Comparison of ENCODE assay signal across 14 cellular contexts in genomic region chr9:16138961-16139441, GRCh38.
DNase-seq lines count a peak whose midpoint lies in the region; ATAC-seq, FAIRE-seq and TF ChIP-seq lines count a peak whose summit lies in the region.
"Had no signal": no experiment of that assay in that cellular context is flagged by ENCODE, and none has a peak within 500 bp of the region (broad histone marks: within the 10 kb centered on the region; RNA-seq: fewer than 3 reads in every experiment).

No MANE protein-coding gene starts in this region.

- H3K4me3 ChIP-seq in kidney (ENCODE audit: low read length in 2 of 2), result no peak overlapping the region
- H3K4me3 ChIP-seq in tibial artery, result no peak overlapping the region
- H3K4me3 ChIP-seq: GM12878, sigmoid colon had no signal

- DNase-seq in HCEC 1CT (peak; percentile 57), brain pericyte (ENCODE audit: low read depth, low spot score) (peak; percentile 76), kidney (peak; percentile 69), tibial artery (peak; percentile 63 to 83), LoVo (ENCODE audit: low spot score) (no peak), SIG-M5 (lab: John Stamatoyannopoulos, UW) (no peak)
- no peak for DNase-seq in activated CD4-positive, alpha-beta T cell treated with anti-CD3 and anti-CD28 coated beads for 48 hours
- DNase-seq: activated T-cell treated with anti-CD3 and anti-CD28 coated beads, Interleukin-2, amount 50 U/mL, for 1 hour; cerebellar nuclear complex; NCI-H446 treated with DMSO at 0.1 percent for 48 hours; SHP77; sigmoid colon had no signal

- FAIRE-seq in kidney (lab: Jason Lieb, UNC), result no peak
- FAIRE-seq: GM12878 had no signal

- TF ChIP-seq CTCF in kidney (IDR thresholded peaks at IDR 0.05; ENCODE audit: borderline replicate concordance, extremely low read depth, insufficient read depth), result no peak
- TF ChIP-seq CTCF in tibial artery (IDR thresholded peaks at IDR 0.05), result no peak

- H3K27ac ChIP-seq in kidney (ENCODE audit: low read depth in 2 of 2, low read length in 2 of 2), result no peak overlapping the region
- H3K27ac ChIP-seq in tibial artery, result no peak overlapping the region
- H3K27ac ChIP-seq: sigmoid colon had no signal

- ATAC-seq in HG02571 (IDR thresholded peaks at IDR 0.05; ENCODE audit: unreplicated experiment), result no peak
- ATAC-seq: GM12878 had no signal

- no peak overlapping the region for H3K9ac ChIP-seq in kidney (ENCODE audit: low read length in 2 of 2)

- H3K4me1 ChIP-seq in kidney (ENCODE audit: control insufficient read depth in 1 of 2, insufficient read depth in 1 of 2, low read depth in 1 of 2, low read length in 2 of 2), result no peaks in the 10 kb centered on the region
- H3K4me1 ChIP-seq in tibial artery, result peaks cover 0 to 16% (median 8%) of the 10 kb centered on the region in 4 donors

- H3K27me3 ChIP-seq in tibial artery, result no peaks in the 10 kb centered on the region
- H3K27me3 ChIP-seq: sigmoid colon had no signal

- no peaks in the 10 kb centered on the region for H3K9me3 ChIP-seq in kidney (ENCODE audit: control insufficient read depth in 1 of 2, low read length in 2 of 2)
- H3K9me3 ChIP-seq in tibial artery, result no peaks in the 10 kb centered on the region
- H3K9me3 ChIP-seq: sigmoid colon had no signal

- H3K36me3 ChIP-seq in kidney (ENCODE audit: control insufficient read depth in 1 of 2, insufficient read depth in 2 of 2, low read length in 2 of 2) (no peaks in the 10 kb centered on the region), tibial artery (no peaks in the 10 kb centered on the region)
- H3K36me3 ChIP-seq: sigmoid colon had no signal

- intact Hi-C loops in kidney (cut with DNase I), result no loop called here
- intact Hi-C loops in tibial artery (cut with DNase I; ENCODE audit: low total_unique reads), result loop anchor here (10.0 kb wide), 1 partner anchor 264 kb away; no protein-coding TSS in a partner anchor

Comparison
In these comparisons a context has a peak if more than half of its experiments do, and no peak if none do; other contexts are left out.
1. DNase-seq: peak in HCEC 1CT (single experiment), brain pericyte (single experiment), kidney (single experiment) and tibial artery (2 of 2); none in activated CD4-positive, alpha-beta T cell treated with anti-CD3 and anti-CD28 coated beads for 48 hours (single experiment), LoVo (single experiment) and SIG-M5 (single experiment).